ENCODE assay signal across 9 cellular contexts in genomic region chr12:48978291-48978740, GRCh38. TPM values are rescaled to one million over a fixed set of nuclear protein-coding genes. Genes with fewer than 3 reads are reported as not detected.
DNase-seq lines count a peak whose midpoint lies in the region; ATAC-seq and TF ChIP-seq lines count a peak whose summit lies in the region.
"Had no signal": no experiment of that assay in that cellular context is flagged by ENCODE, and none has a peak within 500 bp of the region (broad histone marks: within the 10 kb centered on the region; RNA-seq: fewer than 3 reads in every experiment).

WNT1 (plus strand) TSS chr12:48978322; CDS start chr12:48978651, 329 bp downstream.

- H3K4me2 ChIP-seq in mesenchymal stem cell (ENCODE audit: low read length, poor library complexity, severe bottlenecking), result peak within 1 kb of the TSS; percentile 35

- no peak within 1 kb of the TSS for H3K9ac ChIP-seq in mesenchymal stem cell (ENCODE audit: low read length)

- H2BK5ac ChIP-seq in mesenchymal stem cell (ENCODE audit: low read depth, low read length, poor library complexity, severe bottlenecking), result no peak within 1 kb of the TSS

- peaks cover 96% of the 10 kb centered on the region in 2 experiments for H3K27me3 ChIP-seq in mesenchymal stem cell (ENCODE audit: control insufficient read depth in 1 of 2, insufficient read depth in 1 of 2, low read length in 2 of 2)

- peaks cover 82% of the 10 kb centered on the region for H3K27me3 Mint-ChIP-seq in activated T-helper 2 cell treated with anti-CD3 and anti-CD28 coated beads, Interferon-gamma antibody, Interleukin-2, Interleukin-4, amounts not matched to agents 10 μg/mL and 5 μg/mL and 100 μg/mL, durations not matched to agents 14 hours and 24 hours and 36 hours (ENCODE audit: low read depth)

- H2BK120ac ChIP-seq in mesenchymal stem cell (ENCODE audit: low read depth, low read length), result no peak within 1 kb of the TSS

- H3K27ac ChIP-seq in mesenchymal stem cell (ENCODE audit: low read length, poor library complexity, severe bottlenecking), result no peak within 1 kb of the TSS

- no peaks in the 10 kb centered on the region for H3K36me3 ChIP-seq in mesenchymal stem cell (ENCODE audit: control insufficient read depth in 1 of 2, insufficient read depth in 2 of 2, low read depth in 1 of 2, low read length in 2 of 2)

- H2BK15ac ChIP-seq in mesenchymal stem cell (ENCODE audit: low read depth, poor library complexity, severe bottlenecking), result no peak within 1 kb of the TSS

- no peak within 1 kb of the TSS for H4K8ac ChIP-seq in mesenchymal stem cell (ENCODE audit: low read length)

- H3K14ac ChIP-seq in mesenchymal stem cell (ENCODE audit: low read length in 2 of 2), result peak within 1 kb of the TSS in 1 of 2 experiments; percentile 53

- H3K9me3 ChIP-seq in mesenchymal stem cell (ENCODE audit: control insufficient read depth, low read length), result no peaks in the 10 kb centered on the region

- H3K4ac ChIP-seq in mesenchymal stem cell (ENCODE audit: low read depth in 1 of 2, low read length in 2 of 2), result no peak within 1 kb of the TSS

- H4K91ac ChIP-seq in mesenchymal stem cell (ENCODE audit: low read length), result peak within 1 kb of the TSS; percentile 82

- ATAC-seq in GM21529 (IDR thresholded peaks at IDR 0.05; ENCODE audit: unreplicated experiment) (peak; percentile 19), GM21576 (IDR thresholded peaks at IDR 0.05; ENCODE audit: unreplicated experiment) (no peak)

- peak within 1 kb of the TSS; percentile 53 to 85 for H3K23ac ChIP-seq in mesenchymal stem cell (ENCODE audit: low read length in 2 of 2)

- H3K36me3 Mint-ChIP-seq in activated T-helper 2 cell treated with anti-CD3 and anti-CD28 coated beads, Interferon-gamma antibody, Interleukin-2, Interleukin-4, amounts not matched to agents 10 μg/mL and 5 μg/mL and 100 μg/mL, durations not matched to agents 14 hours and 24 hours and 36 hours (ENCODE audit: low read depth), result no peaks in the 10 kb centered on the region

- peak within 1 kb of the TSS; percentile 62 for H3K27ac Mint-ChIP-seq in activated T-helper 2 cell treated with anti-CD3 and anti-CD28 coated beads, Interferon-gamma antibody, Interleukin-2, Interleukin-4, amounts not matched to agents 10 μg/mL and 5 μg/mL and 100 μg/mL, durations not matched to agents 14 hours and 24 hours and 36 hours

- DNase-seq in 8988T (peak; percentile 37), mesenchymal stem cell (no peak), occipital lobe (lab: John Stamatoyannopoulos, UW) (no peak), germinal center (ENCODE audit: low spot score) (no peak), erythroblast (lab: John Stamatoyannopoulos, UW) (no peak)
- no peak for DNase-seq in activated T-helper 2 cell treated with anti-CD3 and anti-CD28 coated beads, Interferon-gamma antibody, Interleukin-2, Interleukin-4, amounts not matched to agents 10 μg/mL and 5 μg/mL and 100 μg/mL, durations not matched to agents 14 hours and 24 hours and 36 hours (ENCODE audit: low spot score)

- H3K4me3 Mint-ChIP-seq in activated T-helper 2 cell treated with anti-CD3 and anti-CD28 coated beads, Interferon-gamma antibody, Interleukin-2, Interleukin-4, amounts not matched to agents 10 μg/mL and 5 μg/mL and 100 μg/mL, durations not matched to agents 14 hours and 24 hours and 36 hours (ENCODE audit: low read depth), result peak within 1 kb of the TSS; percentile 68

- intact Hi-C loops in activated T-helper 2 cell treated with anti-CD3 and anti-CD28 coated beads, Interferon-gamma antibody, Interleukin-2, Interleukin-4, amounts not matched to agents 10 μg/mL and 5 μg/mL and 100 μg/mL, durations not matched to agents 14 hours and 24 hours and 36 hours (cut with micrococcal nuclease), result loop anchor here (10.0 kb wide), 1 partner anchor 124 kb away; the partner anchor contains the start of gene DDX23

- peak within 1 kb of the TSS in 1 of 2 experiments; percentile 34 for H3K4me3 ChIP-seq in mesenchymal stem cell (ENCODE audit: insufficient read depth in 1 of 2, low read depth in 1 of 2, low read length in 2 of 2)

- H3K79me1 ChIP-seq in mesenchymal stem cell (replicated peaks; ENCODE audit: low read length, poor library complexity, severe bottlenecking), result no peaks in the 10 kb centered on the region

- TF ChIP-seq POLR2A in erythroblast (IDR thresholded peaks at IDR 0.05; ENCODE audit: low read length), result no peak

- peak within 1 kb of the TSS in 1 of 2 experiments; percentile 41 for H3K18ac ChIP-seq in mesenchymal stem cell (ENCODE audit: low read depth in 1 of 2, low read length in 2 of 2)

- H3K4me1 Mint-ChIP-seq in activated T-helper 2 cell treated with anti-CD3 and anti-CD28 coated beads, Interferon-gamma antibody, Interleukin-2, Interleukin-4, amounts not matched to agents 10 μg/mL and 5 μg/mL and 100 μg/mL, durations not matched to agents 14 hours and 24 hours and 36 hours (ENCODE audit: low read depth), result peaks cover 46% of the 10 kb centered on the region

- H2BK12ac ChIP-seq in mesenchymal stem cell (ENCODE audit: low read length in 2 of 2), result no peak within 1 kb of the TSS

- 4% methylated on average over 39 of the region's 45 CpGs for WGBS in mesenchymal stem cell

- H3K9me3 Mint-ChIP-seq in activated T-helper 2 cell treated with anti-CD3 and anti-CD28 coated beads, Interferon-gamma antibody, Interleukin-2, Interleukin-4, amounts not matched to agents 10 μg/mL and 5 μg/mL and 100 μg/mL, durations not matched to agents 14 hours and 24 hours and 36 hours, result no peaks in the 10 kb centered on the region

- peaks cover 44% of the 10 kb centered on the region for H3K4me1 ChIP-seq in mesenchymal stem cell (ENCODE audit: control insufficient read depth, insufficient read depth, low read depth, low read length)

- H2AK5ac ChIP-seq in mesenchymal stem cell (ENCODE audit: low read length, severe bottlenecking), result no peak within 1 kb of the TSS

- peak within 1 kb of the TSS; percentile 49 for H2AFZ ChIP-seq in mesenchymal stem cell (ENCODE audit: low read depth, low read length)

RNA-seq across cellular contexts. Expression of gene WNT1, which starts in this region (rescaled TPM):
- total RNA-seq in activated T-helper 2 cell treated with anti-CD3 and anti-CD28 coated beads, Interferon-gamma antibody, Interleukin-2, Interleukin-4, amounts not matched to agents 10 μg/mL and 5 μg/mL and 100 μg/mL, durations not matched to agents 14 hours and 24 hours and 36 hours, result 0.60 and 0.66 TPM in 2 replicates
- polyA plus RNA-seq in mesenchymal stem cell (2013, experiment 1 of 2), result not detected
- polyA plus RNA-seq in mesenchymal stem cell (2013, experiment 2 of 2), result not detected
- not detected for total RNA-seq in occipital lobe
- total RNA-seq: T-helper 2 cell treated with Interferon-gamma antibody and Interleukin-4, amounts not matched to agents 100 ng/mL and 5 ng/mL, for 36 hours had no signal
